In genomic region chr21:38807987-38808386, GRCh38 we compare ENCODE assay signal across 8 cellular contexts. TPM values are rescaled to one million over a fixed set of nuclear protein-coding genes. Genes with fewer than 3 reads are reported as not detected.
DNase-seq lines count a peak whose midpoint lies in the region; ATAC-seq and TF ChIP-seq lines count a peak whose summit lies in the region.

No MANE protein-coding gene starts in this region.

- H4K20me1 ChIP-seq in PC-9 (ENCODE audit: insufficient read depth): no peaks in the 10 kb centered on the region

- H3K9me3 ChIP-seq in PC-9 (ENCODE audit: insufficient read depth, low read depth): no peaks in the 10 kb centered on the region
- H3K9me3 ChIP-seq in esophagus squamous epithelium: no peaks in the 10 kb centered on the region

- peaks cover 52% of the 10 kb centered on the region for H3K79me2 ChIP-seq in PC-9 (ENCODE audit: low read depth)

- peaks cover 33% of the 10 kb centered on the region for H3K4me1 ChIP-seq in PC-9 (replicated peaks; ENCODE audit: insufficient read depth)
- peaks cover 20 to 81% (median 41%) of the 10 kb centered on the region in 3 donors for H3K4me1 ChIP-seq in esophagus squamous epithelium
- peaks cover 16% of the 10 kb centered on the region for H3K4me1 ChIP-seq in rectal smooth muscle tissue (ENCODE audit: control insufficient read depth, insufficient read depth, low read length)

- POLR2A ChIA-PET in PC-9 (lab: Charles Lee; ENCODE audit: unreplicated experiment): interaction anchor here (0.6 to 1.9 kb wide), 3 partner anchors 12 to 246 kb away, joined by 3 to 48 read pairs (median 4); no protein-coding TSS in a partner anchor

- H3K36me3 ChIP-seq in PC-9 (ENCODE audit: low read depth) (peaks cover 19% of the 10 kb centered on the region), esophagus squamous epithelium (peaks cover 0 to 37% (median 3%) of the 10 kb centered on the region in 3 donors), rectal smooth muscle tissue (ENCODE audit: control insufficient read depth, insufficient read depth, low read length) (no peaks in the 10 kb centered on the region)

- CTCF ChIA-PET in PC-9 (lab: Charles Lee): interaction anchor here (0.6 kb wide), 1 partner anchor 1789 kb away, joined by 3 read pairs; no protein-coding TSS in a partner anchor

- H3K4me3 ChIP-seq in PC-9: peak overlapping the region; percentile 79; the same call in 1 of the 2 replicates
- H3K4me3 ChIP-seq in esophagus squamous epithelium: peak overlapping the region; percentile 95 to 99 (median 98)
- peak overlapping the region; percentile 72 for H3K4me3 ChIP-seq in rectal smooth muscle tissue (ENCODE audit: low read length)

- 24 to 38% methylated on average over 3 to 5 of the region's 5 CpGs for WGBS in esophagus squamous epithelium, 2 donors

- peak overlapping the region; percentile 95 for H3K4me2 ChIP-seq in PC-9

- peak; percentile 39 for DNase-seq in ELR (ENCODE audit: low read depth)
- DNase-seq in PC-9: no peak
- DNase-seq in esophagus squamous epithelium (lab: John Stamatoyannopoulos, UW): no peak

- H3K9ac ChIP-seq in rectal smooth muscle tissue (ENCODE audit: low read length): peak overlapping the region; percentile 29

- no peak for TF ChIP-seq CTCF in PC-9 (conservative IDR thresholded peaks at IDR 0.05)
- no peak for TF ChIP-seq CTCF in esophagus squamous epithelium (IDR thresholded peaks at IDR 0.05)

- no peaks in the 10 kb centered on the region for H3K9me2 ChIP-seq in PC-9 (ENCODE audit: insufficient read depth)

- intact Hi-C loops in PC-9 (cut with micrococcal nuclease; ENCODE audit: unreplicated experiment) (loop anchor here (5.0 kb wide), 1 partner anchor 44 kb away; no protein-coding TSS in a partner anchor), esophagus squamous epithelium (cut with DNase I) (loop anchor here (5.0 to 10.0 kb wide), 4 partner anchors 73 to 327 kb away; no protein-coding TSS in a partner anchor)

- ATAC-seq in HG02870 (IDR thresholded peaks at IDR 0.05; ENCODE audit: unreplicated experiment): no peak
- ATAC-seq in GM21723 (IDR thresholded peaks at IDR 0.05; ENCODE audit: unreplicated experiment): no peak
- ATAC-seq in HG03095 (IDR thresholded peaks at IDR 0.05; ENCODE audit: unreplicated experiment): no peak
- no peak for ATAC-seq in GM18498 (IDR thresholded peaks at IDR 0.05; ENCODE audit: unreplicated experiment)

- H3K27ac ChIP-seq in PC-9 (no peak overlapping the region), esophagus squamous epithelium (peak overlapping the region; percentile 92 to 100 (median 100)), rectal smooth muscle tissue (ENCODE audit: low read depth, low read length) (peak overlapping the region; percentile 87)

- H3F3A ChIP-seq in PC-9 (ENCODE audit: insufficient read depth, low read depth): peaks cover 20% of the 10 kb centered on the region

- no TSS peak for BruUV-seq in PC-9 (replicated peaks; lab: Mats Ljungman, UMichigan)

- no peak for TF ChIP-seq POLR2A in esophagus squamous epithelium (IDR thresholded peaks at IDR 0.05)

- H3K27me3 ChIP-seq in PC-9 (ENCODE audit: insufficient read depth, low read depth): no peaks in the 10 kb centered on the region
- H3K27me3 ChIP-seq in esophagus squamous epithelium: no peaks in the 10 kb centered on the region
- no peaks in the 10 kb centered on the region for H3K27me3 ChIP-seq in rectal smooth muscle tissue (ENCODE audit: control insufficient read depth, insufficient read depth, low read length)

- H2AFZ ChIP-seq in PC-9: no peak overlapping the region

RNA-seq across cellular contexts. Expression of gene ETS2, which starts 2.3 kb away (rescaled TPM):
- total RNA-seq in PC-9 (2021): 20.4 and 25.2 TPM in 2 replicates
- total RNA-seq in esophagus squamous epithelium: 100 to 1,000 TPM in 1 of 4 donors, 10 to 100 TPM in 3; 67.5 to 118 (median 78.8) TPM
